In genomic region chr18:79922971-79923411, GRCh38 we compare ENCODE assay signal across 24 cellular contexts. TPM values are rescaled to one million over a fixed set of nuclear protein-coding genes. Genes with fewer than 3 reads are reported as not detected.
DNase-seq lines count a peak whose midpoint lies in the region; ATAC-seq and TF ChIP-seq lines count a peak whose summit lies in the region.
"Had no signal": no experiment of that assay in that cellular context is flagged by ENCODE, and none has a peak within 500 bp of the region (broad histone marks: within the 10 kb centered on the region; RNA-seq: fewer than 3 reads in every experiment).

No MANE protein-coding gene starts in this region.

- no peak overlapping the region for H3K9ac ChIP-seq in colonic mucosa (ENCODE audit: low read depth in 2 of 2, low read length in 2 of 2)
- H3K9ac ChIP-seq: KMS-11 had no signal

- no peaks in the 10 kb centered on the region for H3K27me3 Mint-ChIP-seq in osteocyte (ENCODE audit: unreplicated experiment)
- H3K27me3 Mint-ChIP-seq: activated CD8-positive, alpha-beta T cell treated with anti-CD3 and anti-CD28 coated beads for 36 hours; activated naive CD4-positive, alpha-beta T cell treated with anti-CD3 and anti-CD28 coated beads, Interleukin-2, amount 10 ng/mL, durations not matched to agents 7 days and 5 days; central memory CD8-positive, alpha-beta T cell; naive thymus-derived CD4-positive, alpha-beta T cell had no signal

- H3K4me3 Mint-ChIP-seq in osteocyte (ENCODE audit: unreplicated experiment): no peak overlapping the region
- H3K4me3 Mint-ChIP-seq: activated CD8-positive, alpha-beta T cell treated with anti-CD3 and anti-CD28 coated beads for 36 hours; activated naive CD4-positive, alpha-beta T cell treated with anti-CD3 and anti-CD28 coated beads, Interleukin-2, amount 10 ng/mL, durations not matched to agents 7 days and 5 days; central memory CD8-positive, alpha-beta T cell; naive thymus-derived CD4-positive, alpha-beta T cell had no signal

- H3K27me3 ChIP-seq in heart left ventricle (no peaks in the 10 kb centered on the region), colonic mucosa (no peaks in the 10 kb centered on the region), upper lobe of right lung (no peaks in the 10 kb centered on the region)
- H3K27me3 ChIP-seq: ascending aorta, foreskin keratinocyte had no signal

- TF ChIP-seq CTCF in heart left ventricle (IDR thresholded peaks at IDR 0.05) (no peak), colonic mucosa (IDR thresholded peaks at IDR 0.05) (no peak), osteocyte (IDR thresholded peaks at IDR 0.05) (no peak), upper lobe of right lung (IDR thresholded peaks at IDR 0.05) (no peak)

- no peak for TF ChIP-seq POLR2A in heart left ventricle (IDR thresholded peaks at IDR 0.05)

- H3K4me1 ChIP-seq in heart left ventricle (peaks cover 0 to 20% (median 7%) of the 10 kb centered on the region in 12 donors), colonic mucosa (no peaks in the 10 kb centered on the region), upper lobe of right lung (no peaks in the 10 kb centered on the region)
- H3K4me1 ChIP-seq: ascending aorta, foreskin keratinocyte had no signal

- H3K4me1 Mint-ChIP-seq in osteocyte (ENCODE audit: unreplicated experiment): no peaks in the 10 kb centered on the region
- H3K4me1 Mint-ChIP-seq: activated naive CD4-positive, alpha-beta T cell treated with anti-CD3 and anti-CD28 coated beads, Interleukin-2, amount 10 ng/mL, durations not matched to agents 7 days and 5 days had no signal

- intact Hi-C loops in heart left ventricle (cut with DNase I): no loop called here
- intact Hi-C loops in left cardiac atrium (cut with DNase I): no loop called here
- intact Hi-C loops in colonic mucosa (cut with DNase I): no loop called here
- intact Hi-C loops in upper lobe of right lung (cut with DNase I): no loop called here

- H3K9me3 Mint-ChIP-seq in osteocyte (ENCODE audit: unreplicated experiment): no peaks in the 10 kb centered on the region
- H3K9me3 Mint-ChIP-seq: activated CD8-positive, alpha-beta T cell treated with anti-CD3 and anti-CD28 coated beads for 36 hours; central memory CD8-positive, alpha-beta T cell had no signal

- no peaks in the 10 kb centered on the region for H3K9me3 ChIP-seq in heart left ventricle
- H3K9me3 ChIP-seq in colonic mucosa: no peaks in the 10 kb centered on the region
- no peaks in the 10 kb centered on the region for H3K9me3 ChIP-seq in upper lobe of right lung
- H3K9me3 ChIP-seq: ascending aorta, prostate gland had no signal

- no peak overlapping the region for H3K27ac Mint-ChIP-seq in osteocyte (ENCODE audit: unreplicated experiment)
- H3K27ac Mint-ChIP-seq: activated CD8-positive, alpha-beta T cell treated with anti-CD3 and anti-CD28 coated beads for 36 hours; activated naive CD4-positive, alpha-beta T cell treated with anti-CD3 and anti-CD28 coated beads, Interleukin-2, amount 10 ng/mL, durations not matched to agents 7 days and 5 days had no signal

- H3K4me3 ChIP-seq in heart left ventricle (no peak overlapping the region), colonic mucosa (no peak overlapping the region), upper lobe of right lung (no peak overlapping the region)
- H3K4me3 ChIP-seq: ascending aorta, prostate gland, SK-N-MC had no signal

- peaks cover 32% of the 10 kb centered on the region for H3K36me3 Mint-ChIP-seq in osteocyte (ENCODE audit: unreplicated experiment)

- WGBS in heart left ventricle, 4 donors: 70 to 81% (median 76%) methylated on average over 17 of the region's 17 CpGs

- peaks cover 0 to 45% (median 12%) of the 10 kb centered on the region in 9 donors for H3K36me3 ChIP-seq in heart left ventricle
- peaks cover 4% of the 10 kb centered on the region for H3K36me3 ChIP-seq in colonic mucosa
- H3K36me3 ChIP-seq in upper lobe of right lung: peaks cover 20% of the 10 kb centered on the region
- H3K36me3 ChIP-seq: prostate gland had no signal

- no peak overlapping the region for H3K27ac ChIP-seq in heart left ventricle
- no peak overlapping the region for H3K27ac ChIP-seq in colonic mucosa
- no peak overlapping the region for H3K27ac ChIP-seq in upper lobe of right lung
- H3K27ac ChIP-seq: ascending aorta, foreskin keratinocyte, KMS-11, prostate gland, SK-N-MC had no signal

- DNase-seq in heart left ventricle: peak in 3 of 5 donors; percentile 15 to 55 (median 16)
- DNase-seq in left cardiac atrium: no peak
- peak; percentile 9 for DNase-seq in colonic mucosa
- DNase-seq in osteocyte (ENCODE audit: extremely low spot score, unreplicated experiment): peak; percentile 73
- DNase-seq in upper lobe of right lung: peak; percentile 48
- DNase-seq in epidermal melanocyte (ENCODE audit: insufficient read length, low spot score): no peak
- DNase-seq in NCI-H1694 (lab: John Stamatoyannopoulos, UW): no peak
- DNase-seq: activated CD8-positive, alpha-beta T cell treated with anti-CD3 and anti-CD28 coated beads for 36 hours; activated naive CD4-positive, alpha-beta T cell treated with anti-CD3 and anti-CD28 coated beads, Interleukin-2, amount 10 ng/mL, durations not matched to agents 7 days and 5 days; activated T-cell treated with anti-CD3 and anti-CD28 coated beads, Interleukin-2, amount 50 U/mL, for 1 hour; C1 segment of cervical spinal cord; EL; foreskin keratinocyte; hypothalamus; NCI-H2171 treated with DMSO at 0.1 percent for 48 hours; NCI-H526; small intestine had no signal

- ATAC-seq in heart left ventricle (peak in 1 of 4 donors; percentile 7), left cardiac atrium (no peak), upper lobe of right lung (peak; percentile 27), HG02852 (IDR thresholded peaks at IDR 0.05; ENCODE audit: unreplicated experiment) (no peak)
- ATAC-seq: activated CD8-positive, alpha-beta T cell treated with anti-CD3 and anti-CD28 coated beads for 36 hours; foreskin keratinocyte had no signal

RNA-seq across cellular contexts. Expression of gene SLC66A2, which starts 28.5 kb away (rescaled TPM):
- total RNA-seq in heart left ventricle (10 to 100 TPM; 19.7 to 33.4 (median 26.6) TPM), left cardiac atrium (10 to 100 TPM; 31.5 to 31.9 TPM), colonic mucosa (10 to 100 TPM; 74.9 to 88.0 TPM), osteocyte (35.1 and 38.6 TPM in 2 replicates), upper lobe of right lung (59.5 TPM)
- 10 to 100 TPM; 20.5 to 31.2 TPM for polyA plus RNA-seq in heart left ventricle

RNA-seq across cellular contexts. Expression of gene HSBP1L1, which starts 41.5 kb away (rescaled TPM):
- 10 to 100 TPM in 3 of 9 donors, 1 to 10 TPM in 6; 3.6 to 14.3 (median 7.1) TPM for total RNA-seq in heart left ventricle
- polyA plus RNA-seq in heart left ventricle: 10 to 100 TPM in 1 of 2 donors, 1 to 10 TPM in 1; 4.1 to 27.5 TPM
- total RNA-seq in left cardiac atrium: 1 to 10 TPM; 9.4 TPM
- 10 to 100 TPM; 51.8 to 59.6 TPM for total RNA-seq in colonic mucosa
- 1.6 and 2.0 TPM in 2 replicates for total RNA-seq in osteocyte
- 48.7 TPM for total RNA-seq in upper lobe of right lung

Comparison
In these comparisons a context has a peak if more than half of its experiments do, and no peak if none do; other contexts are left out.
1. DNase-seq: peak in heart left ventricle (3 of 5), colonic mucosa (single experiment), osteocyte (single experiment) and upper lobe of right lung (single experiment); none in left cardiac atrium (single experiment), epidermal melanocyte (single experiment) and NCI-H1694 (single experiment).